In genomic region chr14:105023144-105023543, GRCh38 we compare ENCODE assay signal across 2 cellular contexts.
TF ChIP-seq lines count a peak whose summit lies in the region.

No MANE protein-coding gene starts in this region.

TF ChIP-seq in SK-N-SH, 30 proteins besides CTCF, POLR2A, EP300 and RAD21 (continued from another document):
- TF ChIP-seq RXRA (IDR thresholded peaks at IDR 0.05; ENCODE audit: borderline replicate concordance, low read depth) (no peak), NRF1 (IDR thresholded peaks at IDR 0.05; ENCODE audit: low read depth, low read length) (no peak), ELF1 (IDR thresholded peaks at IDR 0.05) (no peak), YY1 (IDR thresholded peaks at IDR 0.05; ENCODE audit: low read depth) (no peak), IRF3 (IDR thresholded peaks at IDR 0.05; ENCODE audit: low read depth, low read length) (no peak), USF1 (IDR thresholded peaks at IDR 0.05; ENCODE audit: borderline replicate concordance, low read depth) (no peak), GATA2 (CRISPR knock-in tag; IDR thresholded peaks at IDR 0.05) (no peak), EZH2phosphoT487 (IDR thresholded peaks at IDR 0.05; ENCODE audit: borderline replicate concordance, low read depth) (no peak), JUND (IDR thresholded peaks at IDR 0.05) (no peak), PBX3 (IDR thresholded peaks at IDR 0.05) (no peak), TAF1 (IDR thresholded peaks at IDR 0.05; ENCODE audit: borderline replicate concordance, low read depth, low read length) (no peak), MEF2A (IDR thresholded peaks at IDR 0.05; ENCODE audit: borderline replicate concordance, low read depth) (no peak), SIN3A (IDR thresholded peaks at IDR 0.05; ENCODE audit: borderline replicate concordance, low read depth, low read length) (no peak), MXI1 (IDR thresholded peaks at IDR 0.05; ENCODE audit: low read depth, low read length) (no peak), RFX5 (IDR thresholded peaks at IDR 0.05; ENCODE audit: low read length) (no peak)

TF ChIP-seq in SK-N-SH treated with all-trans-retinoic acid at 6 μM for 48 hours, 23 proteins besides CTCF, POLR2A, EP300 and RAD21:
- TF ChIP-seq CSRNP3 (CRISPR knock-in tag; IDR thresholded peaks at IDR 0.05), result no peak
- TF ChIP-seq ZC3H10 (CRISPR knock-in tag; IDR thresholded peaks at IDR 0.05), result no peak
- no peak for TF ChIP-seq ZNF70 (CRISPR knock-in tag; IDR thresholded peaks at IDR 0.05)
- TF ChIP-seq ESRRG (CRISPR knock-in tag; IDR thresholded peaks at IDR 0.05), result no peak
- no peak for TF ChIP-seq BACH2 (CRISPR knock-in tag; IDR thresholded peaks at IDR 0.05; ENCODE audit: borderline replicate concordance)
